Comparison of ENCODE assay signal across 26 cellular contexts in genomic region chr17:72414032-72414396, GRCh38.
"Had no signal": no experiment of that assay in that cellular context is flagged by ENCODE, and none has a peak within 500 bp of the region (broad histone marks: within the 10 kb centered on the region; RNA-seq: fewer than 3 reads in every experiment).

No MANE protein-coding gene starts in this region.

- ATAC-seq: activated CD8-positive, alpha-beta memory T cell treated with anti-CD3 and anti-CD28 coated beads, Interleukin-2, amount 10 ng/mL, durations not matched to agents 7 days and 5 days; T-cell had no signal

- FAIRE-seq: bronchial epithelial cell, RCC 7860, TTC549 had no signal

- DNase-seq: activated B cell treated with CpG ODN at 0.5 μM for 24 hours; activated CD4-positive, alpha-beta T cell treated with anti-CD3 and anti-CD28 coated beads for 1 hour; activated CD4-positive, alpha-beta T cell treated with anti-CD3 and anti-CD28 coated beads, Interleukin-2, amount 10 ng/mL, durations not matched to agents 24 days and 14 days; activated CD4-positive, alpha-beta T cell treated with anti-CD3 and anti-CD28 coated beads, Interleukin-2, amount 50 U/mL, for 48 hours; activated CD8-positive, alpha-beta memory T cell treated with anti-CD3 and anti-CD28 coated beads, Interleukin-2, amount 10 ng/mL, durations not matched to agents 7 days and 5 days; activated effector memory CD4-positive, alpha-beta T cell treated with Interleukin-2 at 50 U/mL for 16 hours; activated naive CD4-positive, alpha-beta T cell; activated T-cell treated with anti-CD3 and anti-CD28 coated beads, Interleukin-2, amount 50 U/mL, for 24 hours; aorta; Kasumi-1; NCI-H1092; NCI-H1417; NCI-H1930; NCI-H2171; NCI-H2227 treated with DMSO at 0.1 percent for 48 hours; NCI-H526; NCI-H82; NK-92 treated with Interleukin-12 subunit alpha and Interleukin-12 subunit beta, amount 100 ng/mL, for 24 hours; OCI-M1; SIG-M5; T-cell; T-helper 2 cell; T1000 had no signal
